In the genomic region with DNA sequence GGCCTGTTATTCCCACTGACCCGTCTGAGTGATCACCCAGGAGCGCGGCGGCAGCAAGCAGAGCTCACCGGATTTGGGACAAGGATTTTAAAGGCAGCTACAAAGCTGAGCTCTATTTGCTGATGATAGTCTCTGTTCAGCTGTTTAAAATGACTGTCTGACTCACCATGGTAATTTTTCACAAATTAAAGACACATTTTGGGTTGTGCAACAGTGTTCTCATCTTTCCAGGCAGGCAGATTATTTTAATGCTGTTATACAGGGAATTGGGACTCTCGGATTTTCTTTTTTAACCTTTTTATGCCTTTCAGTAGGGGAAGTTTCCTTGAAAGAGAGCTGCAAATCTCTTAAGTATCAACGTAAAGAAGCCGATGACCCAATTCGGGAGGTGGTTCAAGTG, we compare ENCODE assay signal across 1 cellular context. TPM values are rescaled to one million over a fixed set of nuclear protein-coding genes. Genes with fewer than 3 reads are reported as not detected.
"Had no signal": no experiment of that assay in that cellular context is flagged by ENCODE, and none has a peak within 500 bp of the region (broad histone marks: within the 10 kb centered on the region; RNA-seq: fewer than 3 reads in every experiment).

No MANE protein-coding gene starts in this region.

RNA-seq across cellular contexts. Expression of gene MMP23B, which starts 30.4 kb away (rescaled TPM):
- total RNA-seq: SK-MEL-5 had no signal
